ENCODE assay signal across 22 cellular contexts in genomic region chr13:59346861-59347470, GRCh38.
DNase-seq lines count a peak whose midpoint lies in the region; ATAC-seq, FAIRE-seq and TF ChIP-seq lines count a peak whose summit lies in the region.
"Had no signal": no experiment of that assay in that cellular context is flagged by ENCODE, and none has a peak within 500 bp of the region (broad histone marks: within the 10 kb centered on the region; RNA-seq: fewer than 3 reads in every experiment).

No MANE protein-coding gene starts in this region.

- TF ChIP-seq POLR2A in K562 (conservative IDR thresholded peaks at IDR 0.05): no peak

- H3K4me1 ChIP-seq in right atrium auricular region (peaks cover 0 to 36% of the 10 kb centered on the region in 2 donors), K562 (replicated peaks in 1 of 2; ENCODE audit: control insufficient read depth in 2 of 2, insufficient read depth in 2 of 2, low read length in 2 of 2) (no peaks in the 10 kb centered on the region), hepatocyte (ENCODE audit: insufficient read depth) (no peaks in the 10 kb centered on the region), rectal smooth muscle tissue (ENCODE audit: control insufficient read depth, insufficient read depth, low read length) (peaks cover 12% of the 10 kb centered on the region)

- H3K79me2 ChIP-seq in K562 (ENCODE audit: control insufficient read depth, insufficient read depth, low read length) (no peaks in the 10 kb centered on the region), hepatocyte (no peaks in the 10 kb centered on the region)

- ATAC-seq in left cardiac atrium (no peak), K562 (no peak)
- ATAC-seq: HCT116 had no signal

- TF ChIP-seq CTCF in right atrium auricular region (IDR thresholded peaks at IDR 0.05) (no peak), K562 (IDR thresholded peaks at IDR 0.05 in 2 of 3, conservative IDR thresholded peaks at IDR 0.05 in 1 of 3; ENCODE audit: insufficient read depth in 2 of 3, low read depth in 1 of 3, low read length in 3 of 3) (no peak), hepatocyte (IDR thresholded peaks at IDR 0.05; ENCODE audit: poor library complexity) (no peak), nephron progenitor cell (IDR thresholded peaks at IDR 0.05) (no peak)

- H2AFZ ChIP-seq in K562 (ENCODE audit: low read depth, low read length) (no peak overlapping the region), hepatocyte (no peak overlapping the region)
- H2AFZ ChIP-seq: PC-9 had no signal

- H3K4me3 ChIP-seq in right atrium auricular region: no peak overlapping the region
- no peak overlapping the region for H3K4me3 ChIP-seq in K562
- no peak overlapping the region for H3K4me3 ChIP-seq in hepatocyte
- H3K4me3 ChIP-seq in rectal smooth muscle tissue (ENCODE audit: low read length): no peak overlapping the region
- H3K4me3 ChIP-seq: BLaER1, PC-9 had no signal

- H3K36me3 Mint-ChIP-seq in activated T-cell treated with anti-CD3 and anti-CD28 coated beads, Interleukin-2, amount 50 U/mL, for 24 hours (ENCODE audit: low read depth): no peaks in the 10 kb centered on the region
- H3K36me3 Mint-ChIP-seq in nephron progenitor cell (ENCODE audit: low read depth): peaks cover 8% of the 10 kb centered on the region
- H3K36me3 Mint-ChIP-seq: CD4-positive, alpha-beta memory T cell had no signal

- no peak overlapping the region for H3K4me2 ChIP-seq in K562 (ENCODE audit: insufficient read depth, low read length)
- H3K4me2 ChIP-seq in hepatocyte: no peak overlapping the region
- H3K4me2 ChIP-seq: BLaER1, PC-9 had no signal

- POLR2A ChIA-PET in K562 (lab: Yijun Ruan, JAX): no interaction called here

- 0% methylated on average over 4 of the region's 5 CpGs for WGBS in K562 (ENCODE audit: insufficient coverage, low coverage, missing lambda C conversion rate)
- WGBS in hepatocyte (ENCODE audit: low lambda C conversion rate, missing lambda C conversion rate): 87% methylated on average over 5 of the region's 5 CpGs

- H3K36me3 ChIP-seq in right atrium auricular region (no peaks in the 10 kb centered on the region), K562 (ENCODE audit: control insufficient read depth, insufficient read depth, low read length) (no peaks in the 10 kb centered on the region), hepatocyte (replicated peaks; ENCODE audit: insufficient read depth, low read depth) (no peaks in the 10 kb centered on the region), rectal smooth muscle tissue (ENCODE audit: control insufficient read depth, insufficient read depth, low read length) (no peaks in the 10 kb centered on the region)
- H3K36me3 ChIP-seq: BLaER1 had no signal

- H3K27me3 Mint-ChIP-seq in activated T-cell treated with anti-CD3 and anti-CD28 coated beads, Interleukin-2, amount 50 U/mL, for 24 hours: peaks cover 7% of the 10 kb centered on the region
- H3K27me3 Mint-ChIP-seq in nephron progenitor cell (ENCODE audit: low read depth, poor library complexity): peaks cover 2% of the 10 kb centered on the region

- CTCF ChIA-PET in K562 (lab: Yijun Ruan, JAX; ENCODE audit: low intra/inter-chr PET ratio): no interaction called here

- no peaks in the 10 kb centered on the region for H4K20me1 ChIP-seq in K562 (replicated peaks; ENCODE audit: control insufficient read depth, insufficient read depth, low read length)
- H4K20me1 ChIP-seq in hepatocyte (ENCODE audit: insufficient read depth, poor library complexity, severe bottlenecking): no peaks in the 10 kb centered on the region
- H4K20me1 ChIP-seq: BLaER1 had no signal

- H3K9me3 ChIP-seq in right atrium auricular region: no peaks in the 10 kb centered on the region
- no peaks in the 10 kb centered on the region for H3K9me3 ChIP-seq in K562 (replicated peaks; ENCODE audit: control insufficient read depth, insufficient read depth, low read depth, low read length)
- H3K9me3 ChIP-seq in hepatocyte (ENCODE audit: low read depth): no peaks in the 10 kb centered on the region
- H3K9me3 ChIP-seq: BLaER1 had no signal

- BruUV-seq in K562 (replicated peaks; lab: Mats Ljungman, UMichigan): no TSS peak

- FAIRE-seq in K562 (lab: Jason Lieb, UNC): no peak
- FAIRE-seq: A204.1 had no signal

- H3K27me3 ChIP-seq in right atrium auricular region (no peaks in the 10 kb centered on the region), K562 (ENCODE audit: control insufficient read depth in 2 of 2, insufficient read depth in 2 of 2, low read length in 2 of 2) (no peaks in the 10 kb centered on the region), hepatocyte (no peaks in the 10 kb centered on the region), rectal smooth muscle tissue (ENCODE audit: control insufficient read depth, insufficient read depth, low read length) (no peaks in the 10 kb centered on the region)
- H3K27me3 ChIP-seq: BLaER1 had no signal

- DNase-seq in right atrium auricular region (ENCODE audit: low spot score): no peak
- no peak for DNase-seq in left cardiac atrium
- no peak for DNase-seq in K562 (ENCODE audit: extremely low read depth in 1 of 4, low spot score in 3 of 4)
- DNase-seq in hepatocyte (ENCODE audit: low spot score): no peak
- DNase-seq in DMS79 (lab: John Stamatoyannopoulos, UW): no peak
- no peak for DNase-seq in activated T-cell treated with anti-CD3 and anti-CD28 coated beads, Interleukin-2, amount 50 U/mL, for 24 hours
- DNase-seq in nephron progenitor cell: no peak
- DNase-seq: CD4-positive, alpha-beta memory T cell; DMS153; GF-D8; KBM-7; NCI-H187; NCI-H2107; NCI-H226; NCI-H524; PC-9; SIG-M5 had no signal

- no peaks in the 10 kb centered on the region for H3K9me2 ChIP-seq in hepatocyte (replicated peaks; ENCODE audit: insufficient read depth)

- no peak overlapping the region for H3K4me3 Mint-ChIP-seq in activated T-cell treated with anti-CD3 and anti-CD28 coated beads, Interleukin-2, amount 50 U/mL, for 24 hours
- H3K4me3 Mint-ChIP-seq in nephron progenitor cell: no peak overlapping the region
- H3K4me3 Mint-ChIP-seq: CD4-positive, alpha-beta memory T cell had no signal

- H3K9me1 ChIP-seq in K562 (ENCODE audit: control insufficient read depth, insufficient read depth, low read length): no peaks in the 10 kb centered on the region

- no peaks in the 10 kb centered on the region for H3K4me1 Mint-ChIP-seq in activated T-cell treated with anti-CD3 and anti-CD28 coated beads, Interleukin-2, amount 50 U/mL, for 24 hours (ENCODE audit: low read depth)
- peaks cover 33% of the 10 kb centered on the region for H3K4me1 Mint-ChIP-seq in nephron progenitor cell
- H3K4me1 Mint-ChIP-seq: CD4-positive, alpha-beta memory T cell had no signal

- no peaks in the 10 kb centered on the region for H3K9me3 Mint-ChIP-seq in activated T-cell treated with anti-CD3 and anti-CD28 coated beads, Interleukin-2, amount 50 U/mL, for 24 hours
- peaks cover 8% of the 10 kb centered on the region for H3K9me3 Mint-ChIP-seq in nephron progenitor cell
- H3K9me3 Mint-ChIP-seq: CD4-positive, alpha-beta memory T cell had no signal

- H3K27ac Mint-ChIP-seq in activated T-cell treated with anti-CD3 and anti-CD28 coated beads, Interleukin-2, amount 50 U/mL, for 24 hours: no peak overlapping the region
- no peak overlapping the region for H3K27ac Mint-ChIP-seq in nephron progenitor cell

- H3K9ac ChIP-seq in K562 (ENCODE audit: insufficient read depth in 1 of 2, low read depth in 2 of 2, low read length in 2 of 2): no peak overlapping the region
- H3K9ac ChIP-seq in rectal smooth muscle tissue (ENCODE audit: low read length): no peak overlapping the region
- H3K9ac ChIP-seq: BLaER1 had no signal

- in situ Hi-C loops in K562 (cut with MboI): no loop called here

- H3K27ac ChIP-seq in right atrium auricular region (peak overlapping the region; percentile 41 to 85), K562 (ENCODE audit: extremely low read depth, low read depth, low read length) (no peak overlapping the region), hepatocyte (peak overlapping the region; percentile 36), rectal smooth muscle tissue (ENCODE audit: low read depth, low read length) (peak overlapping the region; percentile 69)
- H3K27ac ChIP-seq: BLaER1, PC-9, RWPE1 had no signal

- intact Hi-C loops in left cardiac atrium (cut with DNase I): no loop called here
- intact Hi-C loops in K562 (cut with micrococcal nuclease): no loop called here

- no peak for TF ChIP-seq RAD21 in K562 (CRISPR knock-in tag; conservative IDR thresholded peaks at IDR 0.05 in 1 of 2, IDR thresholded peaks at IDR 0.05 in 1 of 2)

- TF ChIP-seq EP300 in K562 (IDR thresholded peaks at IDR 0.05; ENCODE audit: low read length): no peak

TF ChIP-seq in K562, 482 proteins besides CTCF, POLR2A, EP300 and RAD21 (continues in another document):
- TF ChIP-seq RBM39 (optimal IDR thresholded peaks at IDR 0.05; ENCODE audit: low read depth, low read length): no peak
